ENCODE assay signal across 10 cellular contexts in genomic region chr6:108635505-108636226, GRCh38.
DNase-seq lines count a peak whose midpoint lies in the region; ATAC-seq and TF ChIP-seq lines count a peak whose summit lies in the region.
"Had no signal": no experiment of that assay in that cellular context is flagged by ENCODE, and none has a peak within 500 bp of the region (broad histone marks: within the 10 kb centered on the region; RNA-seq: fewer than 3 reads in every experiment).

No MANE protein-coding gene starts in this region.

- no peaks in the 10 kb centered on the region for H3K9me3 Mint-ChIP-seq in dendritic cell treated with granulocyte-macrophage colony-stimulating factor and Interleukin-4, amounts not matched to agents 40 ng/mL and 50 ng/mL, for 4 days

- no peak overlapping the region for H3K27ac ChIP-seq in RWPE1

- CTCF ChIA-PET in RWPE1 (lab: Yijun Ruan, JAX) = no interaction called here

- no peak for TF ChIP-seq CTCF in RWPE1 (conservative IDR thresholded peaks at IDR 0.05; ENCODE audit: low read depth)

- H3K4me1 Mint-ChIP-seq in dendritic cell treated with granulocyte-macrophage colony-stimulating factor and Interleukin-4, amounts not matched to agents 40 ng/mL and 50 ng/mL, for 4 days (ENCODE audit: low read depth) = peaks cover 55% of the 10 kb centered on the region

- H3K27ac Mint-ChIP-seq in dendritic cell treated with granulocyte-macrophage colony-stimulating factor and Interleukin-4, amounts not matched to agents 40 ng/mL and 50 ng/mL, for 4 days = peak overlapping the region; percentile 17

- POLR2A ChIA-PET in RWPE1 (lab: Yijun Ruan, JAX; ENCODE audit: low non-redundant PET) = no interaction called here

- ATAC-seq in HG02763 (IDR thresholded peaks at IDR 0.05; ENCODE audit: unreplicated experiment) (no peak), GM18909 (IDR thresholded peaks at IDR 0.05; ENCODE audit: poor library complexity, unreplicated experiment) (no peak)

- no peaks in the 10 kb centered on the region for H3K36me3 Mint-ChIP-seq in dendritic cell treated with granulocyte-macrophage colony-stimulating factor and Interleukin-4, amounts not matched to agents 40 ng/mL and 50 ng/mL, for 4 days (ENCODE audit: low read depth)

- H3K4me3 Mint-ChIP-seq in dendritic cell treated with granulocyte-macrophage colony-stimulating factor and Interleukin-4, amounts not matched to agents 40 ng/mL and 50 ng/mL, for 4 days = no peak overlapping the region

- no peaks in the 10 kb centered on the region for H3K27me3 Mint-ChIP-seq in dendritic cell treated with granulocyte-macrophage colony-stimulating factor and Interleukin-4, amounts not matched to agents 40 ng/mL and 50 ng/mL, for 4 days

- peak; percentile 40 for DNase-seq in activated CD4-positive, alpha-beta T cell treated with anti-CD3 and anti-CD28 coated beads for 48 hours
- no peak for DNase-seq in activated CD4-positive, alpha-beta T cell treated with anti-CD3 and anti-CD28 coated beads for 1 hour
- DNase-seq in OCI-M1 (lab: John Stamatoyannopoulos, UW) = peak; percentile 76
- DNase-seq in stimulated activated CD8-positive, alpha-beta memory T cell treated with anti-CD3 and anti-CD28 coated beads, Interleukin-2, amount 100 ng/mL, for 1 hour (ENCODE audit: low read depth in 2 of 2) = peak; percentile 14 to 26
- DNase-seq in RWPE1 (ENCODE audit: low spot score) = no peak
- DNase-seq: NCI-H1105 treated with DMSO at 0.1 percent for 48 hours, posterior cingulate gyrus had no signal

- intact Hi-C loops in dendritic cell treated with granulocyte-macrophage colony-stimulating factor and Interleukin-4, amounts not matched to agents 40 ng/mL and 50 ng/mL, for 4 days (cut with micrococcal nuclease) = no loop called here

Comparison
In these comparisons a context has a peak if more than half of its experiments do, and no peak if none do; other contexts are left out.
1. DNase-seq: peak in activated CD4-positive, alpha-beta T cell treated with anti-CD3 and anti-CD28 coated beads for 48 hours (single experiment), OCI-M1 (single experiment) and stimulated activated CD8-positive, alpha-beta memory T cell treated with anti-CD3 and anti-CD28 coated beads, Interleukin-2, amount 100 ng/mL, for 1 hour (2 of 2); none in activated CD4-positive, alpha-beta T cell treated with anti-CD3 and anti-CD28 coated beads for 1 hour (single experiment) and RWPE1 (single experiment).